In the genomic region with DNA sequence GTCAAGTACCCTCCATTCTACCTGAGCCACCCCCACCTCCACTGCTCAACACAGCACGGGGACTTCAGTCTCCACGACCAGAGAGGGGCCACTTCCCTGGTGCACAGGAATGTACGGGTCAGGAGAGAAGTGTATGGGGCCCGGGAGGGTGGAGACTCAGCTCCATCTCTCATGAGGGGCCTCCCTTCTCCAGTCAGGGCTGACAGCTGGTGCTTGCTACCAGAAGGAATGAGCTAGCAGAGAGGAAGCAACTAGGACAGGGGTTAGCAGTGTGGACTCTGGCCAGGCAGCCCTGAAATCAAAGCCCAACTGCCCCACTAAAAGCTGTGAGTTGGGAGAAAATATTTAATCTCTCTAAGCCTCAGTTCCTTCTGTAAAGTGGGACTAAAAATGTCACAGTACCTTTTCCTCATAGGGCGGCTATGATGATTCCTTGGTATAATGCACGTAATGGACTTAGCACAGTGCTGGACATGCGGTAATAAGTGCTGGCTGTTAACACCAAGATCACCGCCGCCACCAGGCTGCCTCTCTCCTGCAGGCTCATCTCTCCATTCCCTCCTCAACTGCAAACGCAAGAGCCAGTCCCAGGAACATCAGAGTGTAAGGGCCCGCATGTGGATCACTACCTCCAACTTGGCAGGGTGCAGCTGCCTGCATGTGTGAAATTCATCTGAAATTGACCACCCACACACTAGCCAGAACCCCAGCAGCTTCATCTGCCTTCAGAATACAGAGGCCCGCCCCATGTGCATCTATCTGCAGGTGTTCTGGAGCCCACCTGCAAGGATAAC, we compare ENCODE assay signal across 12 cellular contexts. TPM values are rescaled to one million over a fixed set of nuclear protein-coding genes. Genes with fewer than 3 reads are reported as not detected.
DNase-seq lines count a peak whose midpoint lies in the region; ATAC-seq and TF ChIP-seq lines count a peak whose summit lies in the region.
"Had no signal": no experiment of that assay in that cellular context is flagged by ENCODE, and none has a peak within 500 bp of the region (broad histone marks: within the 10 kb centered on the region; RNA-seq: fewer than 3 reads in every experiment).

No MANE protein-coding gene starts in this region.

- POLR2A ChIA-PET in A673 (lab: Charles Lee; ENCODE audit: low non-redundant PET): no interaction called here

- no peaks in the 10 kb centered on the region for H3K36me3 ChIP-seq in A673 (ENCODE audit: insufficient read depth, low read length, poor library complexity, severe bottlenecking)

- DNase-seq in A673 (ENCODE audit: low spot score) (no peak), LHCN-M2 (ENCODE audit: low read depth) (peak; percentile 59), epithelial cell of prostate (ENCODE audit: low read depth, low spot score) (no peak), occipital lobe (lab: John Stamatoyannopoulos, UW) (peak; percentile 42), NCI-H2171 (lab: John Stamatoyannopoulos, UW) (no peak), T-helper 1 cell (no peak), retina (no peak)
- DNase-seq: activated CD4-positive, alpha-beta T cell treated with anti-CD3 and anti-CD28 coated beads for 36 hours; central memory CD4-positive, alpha-beta T cell; NCI-H2029 treated with DMSO at 0.1 percent for 48 hours; SW 1271 had no signal

- no peak overlapping the region for H3K4me3 ChIP-seq in A673 (ENCODE audit: low read depth, low read length, poor library complexity, severe bottlenecking)

- intact Hi-C loops in A673 (cut with micrococcal nuclease; ENCODE audit: unreplicated experiment): no loop called here

- H3K27ac ChIP-seq in A673 (ENCODE audit: low read depth, low read length, poor library complexity, severe bottlenecking) (peak overlapping the region; percentile 11), epithelial cell of prostate (peak overlapping the region; percentile 99)

- H3K4me1 ChIP-seq in A673 (ENCODE audit: insufficient read depth, low read length, poor library complexity, severe bottlenecking): peaks cover 15% of the 10 kb centered on the region

- H3K9me3 ChIP-seq in A673 (ENCODE audit: low read depth, low read length, poor library complexity, severe bottlenecking): no peaks in the 10 kb centered on the region

- no peak for TF ChIP-seq CTCF in A673 (conservative IDR thresholded peaks at IDR 0.05; ENCODE audit: low read depth, low read length)

- CTCF ChIA-PET in A673 (lab: Charles Lee): no interaction called here

- BruUV-seq in A673 (replicated peaks; lab: Mats Ljungman, UMichigan): no TSS peak

- no peak for ATAC-seq in GM18858 (IDR thresholded peaks at IDR 0.05; ENCODE audit: unreplicated experiment)
- ATAC-seq: activated CD4-positive, alpha-beta T cell treated with anti-CD3 and anti-CD28 coated beads for 36 hours had no signal

- H3K27me3 ChIP-seq in A673 (replicated peaks; ENCODE audit: insufficient read depth, low read depth, low read length, poor library complexity): no peaks in the 10 kb centered on the region

RNA-seq across cellular contexts. Expression of gene ACTN1, which starts 14.6 kb away (rescaled TPM):
- total RNA-seq in A673 (2021) (148 and 163 TPM in 2 replicates), LHCN-M2 (2014; rRNA removed) (292 and 318 TPM in 2 replicates), occipital lobe (12.2 TPM)
- polyA plus RNA-seq in LHCN-M2 (2012): 584 TPM

Comparison
In these comparisons a context has a peak if more than half of its experiments do, and no peak if none do; other contexts are left out.
1. DNase-seq: peak in LHCN-M2 (single experiment) and occipital lobe (single experiment); none in A673 (single experiment), epithelial cell of prostate (single experiment), NCI-H2171 (single experiment), T-helper 1 cell (0 of 5) and retina (single experiment).
2. RNA of gene ACTN1, which starts 14.6 kb away (total RNA-seq): 292 to 318 TPM in LHCN-M2 and 148 to 163 TPM in A673; 12.2 TPM in occipital lobe (single experiment); every median in the first group is over 10 times any median in the second.